In the genomic region with DNA sequence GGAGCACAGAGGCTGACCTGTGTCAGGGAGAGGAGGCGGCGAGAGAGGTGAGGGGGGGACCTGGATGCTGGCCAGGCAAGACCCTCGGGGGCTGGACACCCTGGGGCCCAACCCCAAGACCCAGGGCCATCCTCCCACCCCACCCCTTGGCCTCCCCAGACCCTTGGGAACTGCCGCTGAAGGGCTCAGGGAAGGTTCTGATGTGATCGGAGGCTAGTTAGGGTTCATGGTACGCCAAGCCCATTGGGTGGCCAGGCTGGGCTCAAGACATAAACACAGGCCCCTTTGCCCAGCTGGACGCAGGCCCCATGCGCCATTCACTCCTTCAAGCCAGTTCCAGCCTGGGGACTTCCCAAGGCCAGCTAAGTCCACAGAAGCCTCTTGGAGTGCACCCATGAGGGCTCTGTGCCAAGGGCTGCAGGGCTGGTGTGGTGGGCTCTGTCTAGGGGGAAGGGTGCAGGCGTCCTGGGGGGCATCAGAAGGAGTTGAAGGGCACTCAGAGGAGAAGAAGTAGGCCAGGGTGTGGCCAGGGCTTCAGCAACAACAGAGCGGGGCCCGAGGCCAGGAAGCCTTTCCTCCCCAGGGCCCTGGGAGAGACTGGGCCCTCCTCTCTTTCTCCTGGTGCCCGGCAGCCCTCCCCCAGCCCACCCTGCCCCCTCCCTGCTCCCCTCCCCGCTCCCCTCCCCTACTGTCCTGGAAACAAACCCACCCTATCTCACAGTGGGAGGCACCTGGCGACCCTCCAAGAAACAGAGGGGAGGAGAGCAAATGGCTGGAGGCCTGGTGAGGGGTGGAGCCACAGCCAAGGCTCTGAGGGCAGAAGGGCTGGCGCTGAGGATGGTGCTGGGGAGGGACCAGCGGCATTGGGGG, we compare ENCODE assay signal across 10 cellular contexts. TPM values are rescaled to one million over a fixed set of nuclear protein-coding genes. Genes with fewer than 3 reads are reported as not detected.
DNase-seq lines count a peak whose midpoint lies in the region; ATAC-seq and TF ChIP-seq lines count a peak whose summit lies in the region.
"Had no signal": no experiment of that assay in that cellular context is flagged by ENCODE, and none has a peak within 500 bp of the region (broad histone marks: within the 10 kb centered on the region; RNA-seq: fewer than 3 reads in every experiment).

No MANE protein-coding gene starts in this region.

- no peaks in the 10 kb centered on the region for H3K9me3 Mint-ChIP-seq in natural killer cell
- H3K9me3 Mint-ChIP-seq in stimulated activated naive CD8-positive, alpha-beta T cell treated with anti-CD3 and anti-CD28 coated beads, Interleukin-15, amount 100 ng/mL, for 72 hours: no peaks in the 10 kb centered on the region
- H3K9me3 Mint-ChIP-seq: activated B cell treated with CpG ODN at 0.5 μM for 24 hours had no signal

- no peaks in the 10 kb centered on the region for H3K36me3 Mint-ChIP-seq in natural killer cell

- H3K4me3 Mint-ChIP-seq in natural killer cell: no peak overlapping the region
- H3K4me3 Mint-ChIP-seq in stimulated activated naive CD8-positive, alpha-beta T cell treated with anti-CD3 and anti-CD28 coated beads, Interleukin-15, amount 100 ng/mL, for 72 hours: no peak overlapping the region
- H3K4me3 Mint-ChIP-seq: activated B cell treated with CpG ODN at 0.5 μM for 24 hours had no signal

- peak overlapping the region; percentile 63 to 75 for H3K27ac ChIP-seq in esophagus (ENCODE audit: low read depth in 2 of 2, low read length in 1 of 2)

- H3K27me3 ChIP-seq in esophagus (ENCODE audit: control insufficient read depth in 1 of 2, insufficient read depth in 2 of 2, low read length in 2 of 2): no peaks in the 10 kb centered on the region

- intact Hi-C loops in natural killer cell (cut with micrococcal nuclease): no loop called here

- TF ChIP-seq CTCF in natural killer cell (IDR thresholded peaks at IDR 0.05): no peak

- peaks cover 15 to 53% of the 10 kb centered on the region in 2 donors for H3K4me1 Mint-ChIP-seq in natural killer cell
- H3K4me1 Mint-ChIP-seq in stimulated activated naive CD8-positive, alpha-beta T cell treated with anti-CD3 and anti-CD28 coated beads, Interleukin-15, amount 100 ng/mL, for 72 hours: peaks cover 56% of the 10 kb centered on the region
- H3K4me1 Mint-ChIP-seq: activated B cell treated with CpG ODN at 0.5 μM for 24 hours had no signal

- H3K27me3 Mint-ChIP-seq in natural killer cell (ENCODE audit: low read depth in 2 of 2): no peaks in the 10 kb centered on the region
- H3K27me3 Mint-ChIP-seq in stimulated activated naive CD8-positive, alpha-beta T cell treated with anti-CD3 and anti-CD28 coated beads, Interleukin-15, amount 100 ng/mL, for 72 hours: no peaks in the 10 kb centered on the region
- H3K27me3 Mint-ChIP-seq: activated B cell treated with CpG ODN at 0.5 μM for 24 hours had no signal

- peak overlapping the region in 1 of 2 donors; percentile 64 for H3K27ac Mint-ChIP-seq in natural killer cell
- H3K27ac Mint-ChIP-seq in stimulated activated naive CD8-positive, alpha-beta T cell treated with anti-CD3 and anti-CD28 coated beads, Interleukin-15, amount 100 ng/mL, for 72 hours: peak overlapping the region in 1 of 2 donors; percentile 74
- H3K27ac Mint-ChIP-seq: activated B cell treated with CpG ODN at 0.5 μM for 24 hours had no signal

- peaks cover 8 to 23% of the 10 kb centered on the region in 2 donors for H3K4me1 ChIP-seq in esophagus (ENCODE audit: control insufficient read depth in 2 of 2, insufficient read depth in 2 of 2, low read length in 1 of 2)

- DNase-seq in AG08395 (ENCODE audit: low spot score): peak; percentile 91
- DNase-seq in NCI-H2171 (lab: John Stamatoyannopoulos, UW): peak; percentile 69
- DNase-seq in natural killer cell: peak; percentile 13
- DNase-seq in DMS53 (lab: John Stamatoyannopoulos, UW): no peak
- DNase-seq in stimulated activated naive CD8-positive, alpha-beta T cell treated with anti-CD3 and anti-CD28 coated beads, Interleukin-15, amount 100 ng/mL, for 72 hours: no peak
- DNase-seq: activated B cell treated with CpG ODN at 0.5 μM for 24 hours had no signal

- H3K4me3 ChIP-seq in esophagus (ENCODE audit: low read depth in 1 of 2, low read length in 2 of 2): no peak overlapping the region

- 38 to 48% methylated on average over 14 to 16 of the region's 16 CpGs for WGBS in esophagus, 2 donors

- peaks cover 3 to 7% of the 10 kb centered on the region in 2 donors for H3K9me3 ChIP-seq in esophagus (ENCODE audit: control insufficient read depth in 2 of 2, insufficient read depth in 1 of 2, low read depth in 1 of 2, low read length in 1 of 2)

- ATAC-seq in natural killer cell (no peak), GM21423 (IDR thresholded peaks at IDR 0.05; ENCODE audit: unreplicated experiment) (no peak)
- ATAC-seq in activated CD4-positive, CD25-positive, alpha-beta regulatory T cell treated with anti-CD3 and anti-CD28 coated beads, Interleukin-2, amount 50 U/mL, for 24 hours: no peak
- no peak for ATAC-seq in stimulated activated naive CD8-positive, alpha-beta T cell treated with anti-CD3 and anti-CD28 coated beads, Interleukin-15, amount 100 ng/mL, for 72 hours

- no peaks in the 10 kb centered on the region for H3K36me3 ChIP-seq in esophagus (ENCODE audit: control insufficient read depth in 2 of 2, insufficient read depth in 2 of 2, low read length in 1 of 2)

RNA-seq across cellular contexts. Expression of a gene that starts 12.9 kb away (rescaled TPM):
- under 1 TPM; 0.47 to 0.51 TPM for polyA plus RNA-seq in esophagus
- 100 to 1,000 TPM; 268 to 327 (median 299) TPM for total RNA-seq in natural killer cell
- polyA plus RNA-seq: keratinocyte had no signal

RNA-seq across cellular contexts. Expression of a gene that starts 13.0 kb away (rescaled TPM):
- polyA plus RNA-seq in esophagus: under 1 TPM; 0.42 to 0.45 TPM
- 100 to 1,000 TPM; 227 to 325 (median 237) TPM for total RNA-seq in natural killer cell
- polyA plus RNA-seq: keratinocyte had no signal

RNA-seq across cellular contexts. Expression of a gene that starts 44.4 kb away (rescaled TPM):
- polyA plus RNA-seq in esophagus: 1 to 10 TPM in 1 of 2 donors, under 1 TPM in 1; 0.95 to 1.7 TPM
- total RNA-seq in natural killer cell: 10 to 100 TPM; 10.8 to 16.8 (median 16.0) TPM

Comparison
In these comparisons a context has a peak if more than half of its experiments do, and no peak if none do; other contexts are left out.
1. DNase-seq: peak in AG08395 (single experiment), NCI-H2171 (single experiment) and natural killer cell (single experiment); none in DMS53 (single experiment) and stimulated activated naive CD8-positive, alpha-beta T cell treated with anti-CD3 and anti-CD28 coated beads, Interleukin-15, amount 100 ng/mL, for 72 hours (0 of 2).